ENCODE assay signal across 8 cellular contexts in genomic region chr2:9638532-9638931, GRCh38. TPM values are rescaled to one million over a fixed set of nuclear protein-coding genes. Genes with fewer than 3 reads are reported as not detected.
A peak's percentile ranks its signal among the peaks of the same experiment; 100 is the strongest.
DNase-seq lines count a peak whose midpoint lies in the region; ATAC-seq, FAIRE-seq and TF ChIP-seq lines count a peak whose summit lies in the region.

No MANE protein-coding gene starts in this region.

- H3K79me2 ChIP-seq in K562 (ENCODE audit: control insufficient read depth, insufficient read depth, low read length) = no peaks in the 10 kb centered on the region

- POLR2A ChIA-PET in K562 (lab: Yijun Ruan, JAX) = interaction anchor here (0.5 to 3.7 kb wide), 6 partner anchors 7 to 66 kb away, joined by 3 to 17 read pairs (median 4); partner anchors contain the start of gene YWHAQ

- no peak for TF ChIP-seq CTCF in K562 (IDR thresholded peaks at IDR 0.05 in 2 of 3, conservative IDR thresholded peaks at IDR 0.05 in 1 of 3; ENCODE audit: insufficient read depth in 2 of 3, low read depth in 1 of 3, low read length in 3 of 3)

- DNase-seq in HK-2 (ENCODE audit: unreplicated experiment) (peak; percentile 60), K562 (ENCODE audit: extremely low read depth in 1 of 4, low spot score in 3 of 4) (peak; percentile 58 to 91 (median 74)), islet precursor cell (peak; percentile 83), substantia nigra (lab: John Stamatoyannopoulos, UW) (peak in 48 of 49 donors; percentile 45 to 90 (median 81)), SIG-M5 treated with dmso at 0.1 percent for 504 hours (lab: John Stamatoyannopoulos, UW; ENCODE audit: unreplicated experiment) (no peak)

- TF ChIP-seq POLR2A in K562 (conservative IDR thresholded peaks at IDR 0.05) = no peak

- CTCF ChIA-PET in K562 (lab: Yijun Ruan, JAX; ENCODE audit: low intra/inter-chr PET ratio) = no interaction called here

- no peak for TF ChIP-seq RAD21 in K562 (CRISPR knock-in tag; conservative IDR thresholded peaks at IDR 0.05 in 1 of 2, IDR thresholded peaks at IDR 0.05 in 1 of 2)

- WGBS in K562 (ENCODE audit: insufficient coverage, low coverage, missing lambda C conversion rate) = 10% methylated on average over 3 of the region's 4 CpGs

- BruUV-seq in K562 (replicated peaks; lab: Mats Ljungman, UMichigan) = no TSS peak

- no peaks in the 10 kb centered on the region for H3K36me3 ChIP-seq in K562 (ENCODE audit: control insufficient read depth, insufficient read depth, low read length)

- H3K4me2 ChIP-seq in K562 (ENCODE audit: insufficient read depth, low read length) = peak overlapping the region; percentile 52

- H3K27me3 ChIP-seq in K562 (ENCODE audit: control insufficient read depth in 2 of 2, insufficient read depth in 2 of 2, low read length in 2 of 2) = peaks cover 0 to 9% of the 10 kb centered on the region in 2 experiments; a peak in 2 of 5 replicates

- ATAC-seq in K562 = peak; percentile 94
- no peak for ATAC-seq in GM18873 (IDR thresholded peaks at IDR 0.05; ENCODE audit: low FRiP score, unreplicated experiment)
- ATAC-seq in HG03439 (IDR thresholded peaks at IDR 0.05; ENCODE audit: unreplicated experiment) = no peak
- no peak for ATAC-seq in HG03432 (IDR thresholded peaks at IDR 0.05; ENCODE audit: unreplicated experiment)

- in situ Hi-C loops in K562 (cut with MboI) = no loop called here

- intact Hi-C loops in K562 (cut with micrococcal nuclease) = loop anchor here (5.0 to 10.0 kb wide), 2 partner anchors 49 to 126 kb away; no protein-coding TSS in a partner anchor

- no peaks in the 10 kb centered on the region for H3K9me1 ChIP-seq in K562 (ENCODE audit: control insufficient read depth, insufficient read depth, low read length)

- TF ChIP-seq EP300 in K562 (IDR thresholded peaks at IDR 0.05; ENCODE audit: low read length) = peak; percentile 72

- H3K27ac ChIP-seq in K562 (ENCODE audit: extremely low read depth, low read depth, low read length) = no peak overlapping the region; the same call in 2 of the 3 replicates
- peak overlapping the region; percentile 99 for H3K27ac ChIP-seq in substantia nigra (ENCODE audit: low read depth, low read length, poor library complexity, severe bottlenecking)

- H3K4me3 ChIP-seq in K562 = no peak overlapping the region

- peak; percentile 87 for FAIRE-seq in K562 (lab: Jason Lieb, UNC)

- H3K9ac ChIP-seq in K562 (ENCODE audit: insufficient read depth in 1 of 2, low read depth in 2 of 2, low read length in 2 of 2) = peak overlapping the region in 1 of 2 experiments; percentile 67; a peak in 1 of 4 replicates

- H4K20me1 ChIP-seq in K562 (replicated peaks; ENCODE audit: control insufficient read depth, insufficient read depth, low read length) = no peaks in the 10 kb centered on the region

- peaks cover 33 to 43% of the 10 kb centered on the region in 2 experiments; a peak in 4 of 5 replicates for H3K4me1 ChIP-seq in K562 (replicated peaks in 1 of 2; ENCODE audit: control insufficient read depth in 2 of 2, insufficient read depth in 2 of 2, low read length in 2 of 2)

- H3K9me3 ChIP-seq in K562 (replicated peaks; ENCODE audit: control insufficient read depth, insufficient read depth, low read depth, low read length) = no peaks in the 10 kb centered on the region

- H2AFZ ChIP-seq in K562 (ENCODE audit: low read depth, low read length) = no peak overlapping the region

TF ChIP-seq in K562, 482 proteins besides CTCF, POLR2A, EP300 and RAD21 (continues in another document):
- TF ChIP-seq ZFP1 (CRISPR knock-in tag; IDR thresholded peaks at IDR 0.05) = no peak
- TF ChIP-seq TEAD4 (IDR thresholded peaks at IDR 0.05; ENCODE audit: low read length) = peak; percentile 61
- TF ChIP-seq TEAD4 (CRISPR knock-in tag; IDR thresholded peaks at IDR 0.05; ENCODE audit: borderline replicate concordance) = no peak
- no peak for TF ChIP-seq FIP1L1 (IDR thresholded peaks at IDR 0.05; ENCODE audit: low read depth, low read length, poor library complexity, severe bottlenecking)
- TF ChIP-seq STAG1 (CRISPR knock-in tag; IDR thresholded peaks at IDR 0.05; ENCODE audit: borderline replicate concordance) = no peak
- TF ChIP-seq ZNF318 (IDR thresholded peaks at IDR 0.05; ENCODE audit: borderline replicate concordance in 1 of 2, low read depth in 1 of 2) = peak in 1 of 2 experiments; percentile 85; a peak in 2 of 4 replicates
- peak; percentile 67; the same call in 1 of the 2 replicates for TF ChIP-seq CTBP1 (IDR thresholded peaks at IDR 0.05; ENCODE audit: borderline replicate concordance)

RNA-seq across cellular contexts. Expression of gene YWHAQ, which starts 7.7 kb away (rescaled TPM):
- total RNA-seq in K562 (2011; cell fraction: chromatin; rRNA removed; ENCODE audit: low replicate concordance) = 25.2 and 50.9 TPM in 2 replicates
- total RNA-seq in K562 (2011; cell fraction: nucleolus; rRNA removed) = 29.5 and 31.5 TPM in 2 replicates
- 48.2 and 73.2 TPM in 2 replicates for total RNA-seq in K562 (2011; cell fraction: nucleoplasm; rRNA removed)
- total RNA-seq in K562 (2014; rRNA removed) (97.7 and 108 TPM in 2 replicates), K562 (2014; rRNA removed; fragmentation: Illumina TruSeq; extraction: Trizol) (276 and 301 TPM in 2 replicates), K562 (2015; rRNA removed; fragmentation: Illumina TruSeq; extraction: Trizol) (191 and 203 TPM in 2 replicates), K562 (2021) (263 and 267 TPM in 2 replicates)
- polyA plus RNA-seq in K562 (2011; rRNA removed) (245 and 359 TPM in 2 replicates), K562 (2014; fragmentation: Illumina TruSeq; extraction: Trizol) (218 and 243 TPM in 2 replicates), K562 (2014; fragmentation: Nextera tagmentation; extraction: Ambion mirVana) (10 to 100 TPM; 63.1 to 79.2 TPM), K562 (2014; rRNA removed) (151 and 178 TPM in 2 replicates)
- 102 and 143 TPM in 2 replicates for polyA plus RNA-seq in K562 (2011; cell fraction: cytosol; rRNA removed)
- polyA plus RNA-seq in K562 (2011; cell fraction: nucleus; rRNA removed) = 48.6 and 76.4 TPM in 2 replicates
- polyA plus RNA-seq in K562 (2012) = 186 and 231 TPM in 2 replicates
- polyA minus RNA-seq in K562 (2011; rRNA and poly(A)+ RNA removed) = 327 and 372 TPM in 2 replicates
- polyA minus RNA-seq in K562 (2011; cell fraction: cytosol; rRNA and poly(A)+ RNA removed) = 162 and 201 TPM in 2 replicates
- 20.7 and 42.0 TPM in 2 replicates for polyA minus RNA-seq in K562 (2011; cell fraction: nucleus; rRNA and poly(A)+ RNA removed)
